8 cellular contexts compared by ENCODE assay signal in the genomic region with DNA sequence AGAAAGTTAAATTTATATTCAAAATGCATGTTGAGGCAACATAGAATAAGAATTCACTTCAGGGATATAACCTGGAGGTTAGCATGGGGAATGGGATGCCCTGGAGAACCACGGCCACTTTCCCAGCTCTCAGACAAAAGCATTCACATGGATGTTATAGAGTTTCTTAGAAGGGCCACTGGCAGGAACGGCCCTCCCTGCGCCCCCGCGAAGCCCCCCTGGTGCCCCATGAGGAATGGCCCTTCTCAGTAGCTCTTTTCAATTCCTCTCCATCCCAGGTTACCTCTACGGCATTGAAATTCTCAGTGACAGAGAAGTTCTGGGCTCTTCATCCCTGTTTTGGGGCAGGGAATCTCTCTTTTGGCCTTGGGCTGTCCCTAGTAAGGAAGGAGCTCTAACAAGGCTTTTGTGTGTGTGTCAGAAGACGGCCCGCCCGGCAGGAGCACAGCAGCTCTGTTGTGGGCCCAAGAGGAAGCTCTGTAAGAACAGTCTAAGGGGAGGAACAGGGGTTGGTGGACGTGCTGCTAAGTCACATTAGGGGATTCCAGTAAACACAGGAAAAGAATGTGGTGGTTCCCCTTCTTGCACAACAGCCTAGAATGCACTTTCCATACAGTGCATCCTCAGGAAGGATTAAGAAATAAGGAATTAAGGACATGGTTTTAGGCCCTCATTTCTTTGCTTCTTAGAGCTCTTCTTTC.
DNase-seq lines count a peak whose midpoint lies in the region; ATAC-seq and TF ChIP-seq lines count a peak whose summit lies in the region.
"Had no signal": no experiment of that assay in that cellular context is flagged by ENCODE, and none has a peak within 500 bp of the region (broad histone marks: within the 10 kb centered on the region; RNA-seq: fewer than 3 reads in every experiment).

No MANE protein-coding gene starts in this region.

- H3K27ac Mint-ChIP-seq in MCF 10A (ENCODE audit: low read depth, unreplicated experiment): peak overlapping the region; percentile 87

- H3K4me3 Mint-ChIP-seq in MCF 10A (ENCODE audit: unreplicated experiment): no peak overlapping the region

- intact Hi-C loops in MCF 10A (cut with micrococcal nuclease): loop anchor here (5.0 to 10.0 kb wide), 3 partner anchors 159 to 917 kb away; no protein-coding TSS in a partner anchor
- intact Hi-C loops in left colon (cut with DNase I, micrococcal nuclease): loop anchor here in 1 of 2 donors (5.0 kb wide), 1 partner anchor 169 kb away; no protein-coding TSS in a partner anchor

- H3K4me3 ChIP-seq in tibial nerve: no peak overlapping the region
- H3K4me3 ChIP-seq: pancreas had no signal

- no peaks in the 10 kb centered on the region for H3K36me3 Mint-ChIP-seq in MCF 10A (ENCODE audit: insufficient read depth, unreplicated experiment)

- no TSS peak for BruUV-seq in MCF 10A (replicated peaks; lab: Mats Ljungman, UMichigan)

- peak; percentile 71 for DNase-seq in MCF 10A (ENCODE audit: unreplicated experiment)
- peak; percentile 26 to 41 for DNase-seq in left colon
- DNase-seq in tibial nerve (ENCODE audit: low spot score in 2 of 2): peak in 1 of 2 donors; percentile 41
- no peak for DNase-seq in NCI-H2029 (lab: John Stamatoyannopoulos, UW)
- no peak for DNase-seq in SHP77 (lab: John Stamatoyannopoulos, UW)
- DNase-seq in NCI-H1048 (lab: John Stamatoyannopoulos, UW): no peak

- peak; percentile 56 to 87 for TF ChIP-seq EP300 in tibial nerve (IDR thresholded peaks at IDR 0.05)

- CTCF ChIA-PET in MCF 10A (lab: Yijun Ruan, JAX): interaction anchor here (0.8 to 9.5 kb wide), 7 partner anchors 12 to 180 kb away, joined by 3 to 270 read pairs (median 12); partner anchors contain the start of gene RNF144B

- peaks cover 0 to 4% (median 0%) of the 10 kb centered on the region in 4 donors for H3K4me1 ChIP-seq in tibial nerve

- no peak for TF ChIP-seq POLR2A in tibial nerve (IDR thresholded peaks at IDR 0.05)

- TF ChIP-seq CTCF in MCF 10A (IDR thresholded peaks at IDR 0.05; ENCODE audit: unreplicated experiment) (no peak), tibial nerve (IDR thresholded peaks at IDR 0.05) (no peak)

- no peaks in the 10 kb centered on the region for H3K27me3 ChIP-seq in tibial nerve
- H3K27me3 ChIP-seq: pancreas had no signal

- POLR2A ChIA-PET in MCF 10A (lab: Yijun Ruan, JAX): interaction anchor here (0.5 to 3.8 kb wide), 8 partner anchors 14 to 1518 kb away, joined by 3 to 31 read pairs (median 3); partner anchors contain the start of gene RNF144B

- WGBS in tibial nerve, 2 donors: 70 to 74% methylated on average over 10 of the region's 10 CpGs

- H3K27me3 Mint-ChIP-seq in MCF 10A (ENCODE audit: insufficient read depth, unreplicated experiment): no peaks in the 10 kb centered on the region

- H3K9me3 ChIP-seq in tibial nerve: no peaks in the 10 kb centered on the region
- H3K9me3 ChIP-seq: pancreas had no signal

- no peaks in the 10 kb centered on the region for H3K9me3 Mint-ChIP-seq in MCF 10A (ENCODE audit: unreplicated experiment)

- ATAC-seq in HG02884 (IDR thresholded peaks at IDR 0.05; ENCODE audit: unreplicated experiment) (peak; percentile 46), left colon (no peak)

- peaks cover 23% of the 10 kb centered on the region for H3K4me1 Mint-ChIP-seq in MCF 10A (ENCODE audit: insufficient read depth, unreplicated experiment)

- H3K27ac ChIP-seq in tibial nerve: peak overlapping the region in 2 of 4 donors; percentile 39 to 61

- H3K36me3 ChIP-seq in tibial nerve: no peaks in the 10 kb centered on the region
- H3K36me3 ChIP-seq: pancreas had no signal

Comparison
In these comparisons a context has a peak if more than half of its experiments do, and no peak if none do; other contexts are left out.
1. DNase-seq: peak in MCF 10A (single experiment) and left colon (2 of 2); none in NCI-H2029 (single experiment), SHP77 (0 of 2) and NCI-H1048 (single experiment).